1 cellular context compared by ENCODE assay signal in the genomic region with DNA sequence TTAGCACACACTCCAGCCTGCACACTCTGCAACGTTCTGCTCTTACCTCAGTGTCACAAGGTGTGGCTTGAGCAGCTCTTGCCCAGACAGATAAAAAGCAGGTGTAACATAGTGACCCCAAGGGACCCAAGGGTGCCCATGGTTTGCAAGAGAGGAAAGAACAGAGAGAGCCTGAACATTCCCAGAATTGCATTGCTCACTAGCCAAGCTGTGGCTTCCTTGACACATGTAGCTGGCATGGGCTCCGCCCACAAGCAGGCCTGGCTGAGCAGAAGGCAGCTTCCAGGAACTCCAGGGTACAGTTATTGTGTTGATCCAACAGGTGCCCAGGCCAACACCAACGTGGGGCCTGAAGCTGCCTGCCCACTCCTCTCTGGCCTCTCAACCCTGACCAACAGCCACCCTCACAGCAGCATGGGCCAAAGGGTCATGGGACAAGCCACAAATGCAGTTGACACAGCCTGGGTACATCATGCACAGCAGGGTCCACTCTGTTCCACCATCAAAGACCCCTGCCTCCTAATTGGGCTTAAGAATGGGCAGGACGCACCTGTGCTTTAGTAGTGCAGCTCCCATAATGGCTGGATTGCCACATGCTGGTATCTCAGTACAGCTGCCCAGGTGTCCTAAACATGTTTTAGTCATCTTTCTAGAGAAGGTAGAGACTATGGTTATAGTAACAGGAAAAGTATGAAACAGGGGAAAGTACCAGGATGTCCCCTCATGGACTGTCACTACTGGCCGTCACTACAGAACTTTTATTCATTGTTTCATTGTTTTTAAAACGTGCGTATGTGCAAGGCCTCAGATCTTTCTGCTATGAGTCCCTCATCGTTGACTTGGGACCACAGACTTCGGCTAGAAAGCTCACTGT.
TF ChIP-seq lines count a peak whose summit lies in the region.

No MANE protein-coding gene starts in this region.

TF ChIP-seq in GM23338, 12 proteins besides CTCF, POLR2A, EP300 and RAD21 (continued from another document):
- TF ChIP-seq, protein P1, sequence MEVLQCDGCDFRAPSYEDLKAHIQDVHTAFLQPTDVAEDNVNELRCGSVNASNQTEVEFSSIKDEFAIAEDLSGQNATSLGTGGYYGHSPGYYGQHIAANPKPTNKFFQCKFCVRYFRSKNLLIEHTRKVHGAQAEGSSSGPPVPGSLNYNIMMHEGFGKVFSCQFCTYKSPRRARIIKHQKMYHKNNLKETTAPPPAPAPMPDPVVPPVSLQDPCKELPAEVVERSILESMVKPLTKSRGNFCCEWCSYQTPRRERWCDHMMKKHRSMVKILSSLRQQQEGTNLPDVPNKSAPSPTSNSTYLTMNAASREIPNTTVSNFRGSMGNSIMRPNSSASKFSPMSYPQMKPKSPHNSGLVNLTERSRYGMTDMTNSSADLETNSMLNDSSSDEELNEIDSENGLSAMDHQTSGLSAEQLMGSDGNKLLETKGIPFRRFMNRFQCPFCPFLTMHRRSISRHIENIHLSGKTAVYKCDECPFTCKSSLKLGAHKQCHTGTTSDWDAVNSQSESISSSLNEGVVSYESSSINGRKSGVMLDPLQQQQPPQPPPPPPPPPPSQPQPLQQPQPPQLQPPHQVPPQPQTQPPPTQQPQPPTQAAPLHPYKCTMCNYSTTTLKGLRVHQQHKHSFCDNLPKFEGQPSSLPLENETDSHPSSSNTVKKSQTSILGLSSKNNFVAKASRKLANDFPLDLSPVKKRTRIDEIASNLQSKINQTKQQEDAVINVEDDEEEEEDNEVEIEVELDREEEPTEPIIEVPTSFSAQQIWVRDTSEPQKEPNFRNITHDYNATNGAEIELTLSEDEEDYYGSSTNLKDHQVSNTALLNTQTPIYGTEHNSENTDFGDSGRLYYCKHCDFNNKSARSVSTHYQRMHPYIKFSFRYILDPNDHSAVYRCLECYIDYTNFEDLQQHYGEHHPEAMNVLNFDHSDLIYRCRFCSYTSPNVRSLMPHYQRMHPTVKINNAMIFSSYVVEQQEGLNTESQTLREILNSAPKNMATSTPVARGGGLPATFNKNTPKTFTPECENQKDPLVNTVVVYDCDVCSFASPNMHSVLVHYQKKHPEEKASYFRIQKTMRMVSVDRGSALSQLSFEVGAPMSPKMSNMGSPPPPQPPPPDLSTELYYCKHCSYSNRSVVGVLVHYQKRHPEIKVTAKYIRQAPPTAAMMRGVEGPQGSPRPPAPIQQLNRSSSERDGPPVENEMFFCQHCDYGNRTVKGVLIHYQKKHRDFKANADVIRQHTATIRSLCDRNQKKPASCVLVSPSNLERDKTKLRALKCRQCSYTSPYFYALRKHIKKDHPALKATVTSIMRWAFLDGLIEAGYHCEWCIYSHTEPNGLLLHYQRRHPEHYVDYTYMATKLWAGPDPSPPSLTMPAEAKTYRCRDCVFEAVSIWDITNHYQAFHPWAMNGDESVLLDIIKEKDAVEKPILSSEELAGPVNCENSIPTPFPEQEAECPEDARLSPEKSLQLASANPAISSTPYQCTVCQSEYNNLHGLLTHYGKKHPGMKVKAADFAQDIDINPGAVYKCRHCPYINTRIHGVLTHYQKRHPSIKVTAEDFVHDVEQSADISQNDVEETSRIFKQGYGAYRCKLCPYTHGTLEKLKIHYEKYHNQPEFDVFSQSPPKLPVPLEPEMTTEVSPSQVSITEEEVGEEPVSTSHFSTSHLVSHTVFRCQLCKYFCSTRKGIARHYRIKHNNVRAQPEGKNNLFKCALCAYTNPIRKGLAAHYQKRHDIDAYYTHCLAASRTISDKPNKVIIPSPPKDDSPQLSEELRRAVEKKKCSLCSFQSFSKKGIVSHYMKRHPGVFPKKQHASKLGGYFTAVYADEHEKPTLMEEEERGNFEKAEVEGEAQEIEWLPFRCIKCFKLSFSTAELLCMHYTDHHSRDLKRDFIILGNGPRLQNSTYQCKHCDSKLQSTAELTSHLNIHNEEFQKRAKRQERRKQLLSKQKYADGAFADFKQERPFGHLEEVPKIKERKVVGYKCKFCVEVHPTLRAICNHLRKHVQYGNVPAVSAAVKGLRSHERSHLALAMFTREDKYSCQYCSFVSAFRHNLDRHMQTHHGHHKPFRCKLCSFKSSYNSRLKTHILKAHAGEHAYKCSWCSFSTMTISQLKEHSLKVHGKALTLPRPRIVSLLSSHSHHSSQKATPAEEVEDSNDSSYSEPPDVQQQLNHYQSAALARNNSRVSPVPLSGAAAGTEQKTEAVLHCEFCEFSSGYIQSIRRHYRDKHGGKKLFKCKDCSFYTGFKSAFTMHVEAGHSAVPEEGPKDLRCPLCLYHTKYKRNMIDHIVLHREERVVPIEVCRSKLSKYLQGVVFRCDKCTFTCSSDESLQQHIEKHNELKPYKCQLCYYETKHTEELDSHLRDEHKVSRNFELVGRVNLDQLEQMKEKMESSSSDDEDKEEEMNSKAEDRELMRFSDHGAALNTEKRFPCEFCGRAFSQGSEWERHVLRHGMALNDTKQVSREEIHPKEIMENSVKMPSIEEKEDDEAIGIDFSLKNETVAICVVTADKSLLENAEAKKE (CRISPR knock-in tag; IDR thresholded peaks at IDR 0.05), result no peak
- no peak for TF ChIP-seq JUNB (IDR thresholded peaks at IDR 0.05; ENCODE audit: unreplicated experiment)
- no peak for TF ChIP-seq EZH2 (IDR thresholded peaks at IDR 0.05; ENCODE audit: low read depth, unreplicated experiment)
- no peak for TF ChIP-seq ZNF114 (CRISPR knock-in tag; IDR thresholded peaks at IDR 0.05)
- TF ChIP-seq, protein P2, sequence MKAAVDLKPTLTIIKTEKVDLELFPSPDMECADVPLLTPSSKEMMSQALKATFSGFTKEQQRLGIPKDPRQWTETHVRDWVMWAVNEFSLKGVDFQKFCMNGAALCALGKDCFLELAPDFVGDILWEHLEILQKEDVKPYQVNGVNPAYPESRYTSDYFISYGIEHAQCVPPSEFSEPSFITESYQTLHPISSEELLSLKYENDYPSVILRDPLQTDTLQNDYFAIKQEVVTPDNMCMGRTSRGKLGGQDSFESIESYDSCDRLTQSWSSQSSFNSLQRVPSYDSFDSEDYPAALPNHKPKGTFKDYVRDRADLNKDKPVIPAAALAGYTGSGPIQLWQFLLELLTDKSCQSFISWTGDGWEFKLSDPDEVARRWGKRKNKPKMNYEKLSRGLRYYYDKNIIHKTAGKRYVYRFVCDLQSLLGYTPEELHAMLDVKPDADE (IDR thresholded peaks at IDR 0.05), result no peak
- no peak for TF ChIP-seq NANOG (IDR thresholded peaks at IDR 0.05; ENCODE audit: borderline replicate concordance)
- TF ChIP-seq, protein P3, sequence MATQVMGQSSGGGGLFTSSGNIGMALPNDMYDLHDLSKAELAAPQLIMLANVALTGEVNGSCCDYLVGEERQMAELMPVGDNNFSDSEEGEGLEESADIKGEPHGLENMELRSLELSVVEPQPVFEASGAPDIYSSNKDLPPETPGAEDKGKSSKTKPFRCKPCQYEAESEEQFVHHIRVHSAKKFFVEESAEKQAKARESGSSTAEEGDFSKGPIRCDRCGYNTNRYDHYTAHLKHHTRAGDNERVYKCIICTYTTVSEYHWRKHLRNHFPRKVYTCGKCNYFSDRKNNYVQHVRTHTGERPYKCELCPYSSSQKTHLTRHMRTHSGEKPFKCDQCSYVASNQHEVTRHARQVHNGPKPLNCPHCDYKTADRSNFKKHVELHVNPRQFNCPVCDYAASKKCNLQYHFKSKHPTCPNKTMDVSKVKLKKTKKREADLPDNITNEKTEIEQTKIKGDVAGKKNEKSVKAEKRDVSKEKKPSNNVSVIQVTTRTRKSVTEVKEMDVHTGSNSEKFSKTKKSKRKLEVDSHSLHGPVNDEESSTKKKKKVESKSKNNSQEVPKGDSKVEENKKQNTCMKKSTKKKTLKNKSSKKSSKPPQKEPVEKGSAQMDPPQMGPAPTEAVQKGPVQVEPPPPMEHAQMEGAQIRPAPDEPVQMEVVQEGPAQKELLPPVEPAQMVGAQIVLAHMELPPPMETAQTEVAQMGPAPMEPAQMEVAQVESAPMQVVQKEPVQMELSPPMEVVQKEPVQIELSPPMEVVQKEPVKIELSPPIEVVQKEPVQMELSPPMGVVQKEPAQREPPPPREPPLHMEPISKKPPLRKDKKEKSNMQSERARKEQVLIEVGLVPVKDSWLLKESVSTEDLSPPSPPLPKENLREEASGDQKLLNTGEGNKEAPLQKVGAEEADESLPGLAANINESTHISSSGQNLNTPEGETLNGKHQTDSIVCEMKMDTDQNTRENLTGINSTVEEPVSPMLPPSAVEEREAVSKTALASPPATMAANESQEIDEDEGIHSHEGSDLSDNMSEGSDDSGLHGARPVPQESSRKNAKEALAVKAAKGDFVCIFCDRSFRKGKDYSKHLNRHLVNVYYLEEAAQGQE (IDR thresholded peaks at IDR 0.05; ENCODE audit: unreplicated experiment), result no peak
